1 cellular context compared by ENCODE assay signal in the genomic region with DNA sequence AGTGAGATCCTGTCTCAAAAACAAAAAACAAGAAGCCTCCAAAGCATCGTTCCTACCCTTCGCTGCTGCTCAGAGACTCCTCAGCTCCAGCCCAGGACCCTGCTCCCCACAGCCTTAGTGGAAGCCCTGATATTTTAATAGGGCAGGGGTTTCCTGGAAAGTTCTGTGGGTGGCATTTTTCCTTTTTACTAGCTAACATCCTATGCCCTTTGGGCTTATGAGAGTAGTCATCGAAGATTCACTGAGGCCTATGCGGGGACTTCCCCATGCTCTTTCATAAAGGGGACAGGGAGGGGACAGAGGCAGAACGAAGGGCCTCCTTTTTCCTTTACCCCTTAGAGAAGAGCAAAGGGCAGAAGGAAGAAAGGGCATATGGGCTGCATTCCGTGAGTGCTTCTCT.
TF ChIP-seq lines count a peak whose summit lies in the region.

No MANE protein-coding gene starts in this region.

TF ChIP-seq in HepG2, 621 proteins besides CTCF, POLR2A, EP300 and RAD21:
- TF ChIP-seq EED (CRISPR knock-in tag; IDR thresholded peaks at IDR 0.05): no peak
- TF ChIP-seq, protein P1, sequence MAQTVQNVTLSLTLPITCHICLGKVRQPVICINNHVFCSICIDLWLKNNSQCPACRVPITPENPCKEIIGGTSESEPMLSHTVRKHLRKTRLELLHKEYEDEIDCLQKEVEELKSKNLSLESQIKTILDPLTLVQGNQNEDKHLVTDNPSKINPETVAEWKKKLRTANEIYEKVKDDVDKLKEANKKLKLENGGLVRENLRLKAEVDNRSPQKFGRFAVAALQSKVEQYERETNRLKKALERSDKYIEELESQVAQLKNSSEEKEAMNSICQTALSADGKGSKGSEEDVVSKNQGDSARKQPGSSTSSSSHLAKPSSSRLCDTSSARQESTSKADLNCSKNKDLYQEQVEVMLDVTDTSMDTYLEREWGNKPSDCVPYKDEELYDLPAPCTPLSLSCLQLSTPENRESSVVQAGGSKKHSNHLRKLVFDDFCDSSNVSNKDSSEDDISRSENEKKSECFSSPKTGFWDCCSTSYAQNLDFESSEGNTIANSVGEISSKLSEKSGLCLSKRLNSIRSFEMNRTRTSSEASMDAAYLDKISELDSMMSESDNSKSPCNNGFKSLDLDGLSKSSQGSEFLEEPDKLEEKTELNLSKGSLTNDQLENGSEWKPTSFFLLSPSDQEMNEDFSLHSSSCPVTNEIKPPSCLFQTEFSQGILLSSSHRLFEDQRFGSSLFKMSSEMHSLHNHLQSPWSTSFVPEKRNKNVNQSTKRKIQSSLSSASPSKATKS (CRISPR knock-in tag; IDR thresholded peaks at IDR 0.05): no peak
- TF ChIP-seq, protein P2, sequence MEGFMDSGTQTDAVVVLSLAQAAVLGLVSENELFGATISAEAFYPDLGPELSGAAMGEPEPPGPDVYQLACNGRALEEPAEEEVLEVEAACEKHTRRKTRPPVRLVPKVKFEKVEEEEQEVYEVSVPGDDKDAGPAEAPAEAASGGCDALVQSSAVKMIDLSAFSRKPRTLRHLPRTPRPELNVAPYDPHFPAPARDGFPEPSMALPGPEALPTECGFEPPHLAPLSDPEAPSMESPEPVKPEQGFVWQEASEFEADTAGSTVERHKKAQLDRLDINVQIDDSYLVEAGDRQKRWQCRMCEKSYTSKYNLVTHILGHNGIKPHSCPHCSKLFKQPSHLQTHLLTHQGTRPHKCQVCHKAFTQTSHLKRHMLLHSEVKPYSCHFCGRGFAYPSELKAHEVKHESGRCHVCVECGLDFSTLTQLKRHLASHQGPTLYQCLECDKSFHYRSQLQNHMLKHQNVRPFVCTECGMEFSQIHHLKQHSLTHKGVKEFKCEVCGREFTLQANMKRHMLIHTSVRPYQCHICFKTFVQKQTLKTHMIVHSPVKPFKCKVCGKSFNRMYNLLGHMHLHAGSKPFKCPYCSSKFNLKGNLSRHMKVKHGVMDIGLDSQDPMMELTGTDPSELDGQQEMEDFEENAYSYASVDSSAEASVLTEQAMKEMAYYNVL (CRISPR knock-in tag; IDR thresholded peaks at IDR 0.05; ENCODE audit: borderline replicate concordance): no peak
- no peak for TF ChIP-seq THYN1 (CRISPR knock-in tag; IDR thresholded peaks at IDR 0.05; ENCODE audit: borderline replicate concordance, low read depth)
- TF ChIP-seq HOXA3 (CRISPR knock-in tag; IDR thresholded peaks at IDR 0.05): no peak
- no peak for TF ChIP-seq ZNF207 (IDR thresholded peaks at IDR 0.05; ENCODE audit: borderline replicate concordance)
- TF ChIP-seq, protein P3, sequence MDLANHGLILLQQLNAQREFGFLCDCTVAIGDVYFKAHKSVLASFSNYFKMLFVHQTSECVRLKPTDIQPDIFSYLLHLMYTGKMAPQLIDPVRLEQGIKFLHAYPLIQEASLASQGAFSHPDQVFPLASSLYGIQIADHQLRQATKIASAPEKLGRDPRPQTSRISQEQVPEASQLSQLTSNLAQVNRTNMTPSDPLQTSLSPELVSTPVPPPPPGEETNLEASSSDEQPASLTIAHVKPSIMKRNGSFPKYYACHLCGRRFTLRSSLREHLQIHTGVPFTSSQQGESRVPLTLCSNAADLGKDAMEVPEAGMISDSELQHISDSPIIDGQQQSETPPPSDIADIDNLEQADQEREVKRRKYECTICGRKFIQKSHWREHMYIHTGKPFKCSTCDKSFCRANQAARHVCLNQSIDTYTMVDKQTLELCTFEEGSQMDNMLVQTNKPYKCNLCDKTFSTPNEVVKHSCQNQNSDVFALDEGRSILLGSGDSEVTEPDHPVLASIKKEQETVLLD (CRISPR knock-in tag; IDR thresholded peaks at IDR 0.05; ENCODE audit: low read depth): no peak
- TF ChIP-seq, protein P4, sequence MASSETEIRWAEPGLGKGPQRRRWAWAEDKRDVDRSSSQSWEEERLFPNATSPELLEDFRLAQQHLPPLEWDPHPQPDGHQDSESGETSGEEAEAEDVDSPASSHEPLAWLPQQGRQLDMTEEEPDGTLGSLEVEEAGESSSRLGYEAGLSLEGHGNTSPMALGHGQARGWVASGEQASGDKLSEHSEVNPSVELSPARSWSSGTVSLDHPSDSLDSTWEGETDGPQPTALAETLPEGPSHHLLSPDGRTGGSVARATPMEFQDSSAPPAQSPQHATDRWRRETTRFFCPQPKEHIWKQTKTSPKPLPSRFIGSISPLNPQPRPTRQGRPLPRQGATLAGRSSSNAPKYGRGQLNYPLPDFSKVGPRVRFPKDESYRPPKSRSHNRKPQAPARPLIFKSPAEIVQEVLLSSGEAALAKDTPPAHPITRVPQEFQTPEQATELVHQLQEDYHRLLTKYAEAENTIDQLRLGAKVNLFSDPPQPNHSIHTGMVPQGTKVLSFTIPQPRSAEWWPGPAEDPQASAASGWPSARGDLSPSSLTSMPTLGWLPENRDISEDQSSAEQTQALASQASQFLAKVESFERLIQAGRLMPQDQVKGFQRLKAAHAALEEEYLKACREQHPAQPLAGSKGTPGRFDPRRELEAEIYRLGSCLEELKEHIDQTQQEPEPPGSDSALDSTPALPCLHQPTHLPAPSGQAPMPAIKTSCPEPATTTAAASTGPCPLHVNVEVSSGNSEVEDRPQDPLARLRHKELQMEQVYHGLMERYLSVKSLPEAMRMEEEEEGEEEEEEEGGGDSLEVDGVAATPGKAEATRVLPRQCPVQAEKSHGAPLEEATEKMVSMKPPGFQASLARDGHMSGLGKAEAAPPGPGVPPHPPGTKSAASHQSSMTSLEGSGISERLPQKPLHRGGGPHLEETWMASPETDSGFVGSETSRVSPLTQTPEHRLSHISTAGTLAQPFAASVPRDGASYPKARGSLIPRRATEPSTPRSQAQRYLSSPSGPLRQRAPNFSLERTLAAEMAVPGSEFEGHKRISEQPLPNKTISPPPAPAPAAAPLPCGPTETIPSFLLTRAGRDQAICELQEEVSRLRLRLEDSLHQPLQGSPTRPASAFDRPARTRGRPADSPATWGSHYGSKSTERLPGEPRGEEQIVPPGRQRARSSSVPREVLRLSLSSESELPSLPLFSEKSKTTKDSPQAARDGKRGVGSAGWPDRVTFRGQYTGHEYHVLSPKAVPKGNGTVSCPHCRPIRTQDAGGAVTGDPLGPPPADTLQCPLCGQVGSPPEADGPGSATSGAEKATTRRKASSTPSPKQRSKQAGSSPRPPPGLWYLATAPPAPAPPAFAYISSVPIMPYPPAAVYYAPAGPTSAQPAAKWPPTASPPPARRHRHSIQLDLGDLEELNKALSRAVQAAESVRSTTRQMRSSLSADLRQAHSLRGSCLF (CRISPR knock-in tag; IDR thresholded peaks at IDR 0.05; ENCODE audit: borderline replicate concordance): no peak
- TF ChIP-seq ZZZ3 (CRISPR knock-in tag; IDR thresholded peaks at IDR 0.05; ENCODE audit: borderline replicate concordance): no peak
- TF ChIP-seq, protein P5, sequence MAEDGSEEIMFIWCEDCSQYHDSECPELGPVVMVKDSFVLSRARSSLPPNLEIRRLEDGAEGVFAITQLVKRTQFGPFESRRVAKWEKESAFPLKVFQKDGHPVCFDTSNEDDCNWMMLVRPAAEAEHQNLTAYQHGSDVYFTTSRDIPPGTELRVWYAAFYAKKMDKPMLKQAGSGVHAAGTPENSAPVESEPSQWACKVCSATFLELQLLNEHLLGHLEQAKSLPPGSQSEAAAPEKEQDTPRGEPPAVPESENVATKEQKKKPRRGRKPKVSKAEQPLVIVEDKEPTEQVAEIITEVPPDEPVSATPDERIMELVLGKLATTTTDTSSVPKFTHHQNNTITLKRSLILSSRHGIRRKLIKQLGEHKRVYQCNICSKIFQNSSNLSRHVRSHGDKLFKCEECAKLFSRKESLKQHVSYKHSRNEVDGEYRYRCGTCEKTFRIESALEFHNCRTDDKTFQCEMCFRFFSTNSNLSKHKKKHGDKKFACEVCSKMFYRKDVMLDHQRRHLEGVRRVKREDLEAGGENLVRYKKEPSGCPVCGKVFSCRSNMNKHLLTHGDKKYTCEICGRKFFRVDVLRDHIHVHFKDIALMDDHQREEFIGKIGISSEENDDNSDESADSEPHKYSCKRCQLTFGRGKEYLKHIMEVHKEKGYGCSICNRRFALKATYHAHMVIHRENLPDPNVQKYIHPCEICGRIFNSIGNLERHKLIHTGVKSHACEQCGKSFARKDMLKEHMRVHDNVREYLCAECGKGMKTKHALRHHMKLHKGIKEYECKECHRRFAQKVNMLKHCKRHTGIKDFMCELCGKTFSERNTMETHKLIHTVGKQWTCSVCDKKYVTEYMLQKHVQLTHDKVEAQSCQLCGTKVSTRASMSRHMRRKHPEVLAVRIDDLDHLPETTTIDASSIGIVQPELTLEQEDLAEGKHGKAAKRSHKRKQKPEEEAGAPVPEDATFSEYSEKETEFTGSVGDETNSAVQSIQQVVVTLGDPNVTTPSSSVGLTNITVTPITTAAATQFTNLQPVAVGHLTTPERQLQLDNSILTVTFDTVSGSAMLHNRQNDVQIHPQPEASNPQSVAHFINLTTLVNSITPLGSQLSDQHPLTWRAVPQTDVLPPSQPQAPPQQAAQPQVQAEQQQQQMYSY (CRISPR knock-in tag; IDR thresholded peaks at IDR 0.05): no peak
- TF ChIP-seq ZNF251 (CRISPR knock-in tag; IDR thresholded peaks at IDR 0.05): no peak
- no peak for TF ChIP-seq KMT2A (CRISPR knock-in tag; IDR thresholded peaks at IDR 0.05)
